In the genomic region with DNA sequence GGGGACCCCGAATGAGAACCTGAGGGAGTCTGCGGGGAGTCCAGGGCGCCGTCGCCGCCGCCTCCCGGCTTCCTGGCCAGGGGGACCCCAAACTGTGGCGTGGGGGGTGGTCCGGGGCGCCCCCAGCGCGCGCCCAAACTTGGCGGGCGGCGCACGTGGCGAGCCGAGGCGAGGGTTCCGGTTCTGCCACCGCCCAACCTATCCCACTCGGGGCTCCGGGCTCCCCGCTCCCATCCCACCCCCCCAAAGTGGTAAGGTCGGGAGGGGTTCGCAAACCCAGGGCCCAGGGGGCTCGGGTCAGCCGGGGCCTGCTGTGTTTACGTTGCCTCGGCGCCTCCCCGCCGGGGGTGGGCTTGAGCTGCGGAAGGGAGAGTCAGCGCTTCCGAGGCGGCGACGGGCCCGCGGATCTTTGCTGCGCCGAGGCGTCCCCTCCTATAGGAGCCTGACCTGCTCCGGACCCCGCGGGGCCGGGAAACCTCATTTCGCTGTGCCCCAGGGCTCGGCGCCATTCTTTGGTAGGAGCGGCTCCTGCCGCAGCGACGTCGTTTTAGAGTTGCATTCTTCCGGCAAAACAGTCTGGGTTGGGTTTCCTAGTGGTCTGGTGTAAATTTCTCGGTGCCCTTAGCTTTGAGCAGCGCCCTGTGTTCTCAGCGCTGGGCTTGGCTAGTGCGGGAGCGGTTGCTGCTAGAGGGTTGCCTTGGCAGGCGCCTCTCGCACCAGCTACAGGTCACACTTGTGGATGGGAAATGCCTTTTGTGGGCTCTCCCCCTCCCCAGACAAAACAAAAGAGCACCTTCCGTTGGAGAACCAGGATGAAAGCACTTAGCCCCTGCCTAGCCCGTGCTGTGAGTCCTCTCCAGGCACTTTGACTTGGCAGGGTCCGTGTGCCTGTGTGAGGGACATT, we compare ENCODE assay signal across 8 cellular contexts.
DNase-seq lines count a peak whose midpoint lies in the region; ATAC-seq and TF ChIP-seq lines count a peak whose summit lies in the region.

No MANE protein-coding gene starts in this region.

- H3K27me3 ChIP-seq in OCI-LY1 (ENCODE audit: insufficient read depth, low read length) = no peaks in the 10 kb centered on the region
- no peaks in the 10 kb centered on the region for H3K27me3 ChIP-seq in parathyroid adenoma (ENCODE audit: control insufficient read depth, insufficient read depth, low read length)

- H3K4me1 ChIP-seq in OCI-LY1 (ENCODE audit: insufficient read depth, low read length, severe bottlenecking) = peaks cover 40% of the 10 kb centered on the region
- peaks cover 31% of the 10 kb centered on the region for H3K4me1 ChIP-seq in parathyroid adenoma

- H3K79me2 ChIP-seq in OCI-LY1 (ENCODE audit: insufficient read depth, low read length) (peaks cover 58% of the 10 kb centered on the region), parathyroid adenoma (peaks cover 51% of the 10 kb centered on the region)

- H4K20me1 ChIP-seq in OCI-LY1 (ENCODE audit: insufficient read depth, low read length) = no peaks in the 10 kb centered on the region

- H3F3A ChIP-seq in OCI-LY1 (ENCODE audit: insufficient read depth, low read length) = no peaks in the 10 kb centered on the region

- DNase-seq in GM19238 (ENCODE audit: insufficient read length, low spot score) = peak; percentile 51
- peak; percentile 54 for DNase-seq in activated gamma-delta T cell (lab: John Stamatoyannopoulos, UW)
- DNase-seq in foreskin melanocyte = peak; percentile 42
- no peak for DNase-seq in HPDE6-E6E7 (ENCODE audit: extremely low spot score)

- ATAC-seq in HG03039 (IDR thresholded peaks at IDR 0.05; ENCODE audit: unreplicated experiment) = no peak
- no peak for ATAC-seq in GM19397 (IDR thresholded peaks at IDR 0.05; ENCODE audit: unreplicated experiment)

- H3K4me3 ChIP-seq in OCI-LY1 (ENCODE audit: low read depth, low read length, poor library complexity, severe bottlenecking) (peak overlapping the region; percentile 100), parathyroid adenoma (ENCODE audit: low read depth, low read length) (peak overlapping the region; percentile 89)

- H2AFZ ChIP-seq in OCI-LY1 (ENCODE audit: low read length) (no peak overlapping the region), parathyroid adenoma (peak overlapping the region; percentile 36)

- TF ChIP-seq CTCF in OCI-LY1 (IDR thresholded peaks at IDR 0.05; ENCODE audit: low read length) (no peak), parathyroid adenoma (IDR thresholded peaks at IDR 0.05) (no peak)

- H3K9ac ChIP-seq in OCI-LY1 (ENCODE audit: low read length) = peak overlapping the region; percentile 100
- peak overlapping the region; percentile 92 for H3K9ac ChIP-seq in parathyroid adenoma

- peaks cover 51% of the 10 kb centered on the region for H3K36me3 ChIP-seq in OCI-LY1 (ENCODE audit: insufficient read depth, low read length)
- H3K36me3 ChIP-seq in parathyroid adenoma (ENCODE audit: control insufficient read depth, insufficient read depth, low read length) = no peaks in the 10 kb centered on the region

- peak overlapping the region; percentile 91 for H3K4me2 ChIP-seq in OCI-LY1 (ENCODE audit: low read length)
- H3K4me2 ChIP-seq in parathyroid adenoma (ENCODE audit: low read length) = peak overlapping the region; percentile 95

- H3K27ac ChIP-seq in OCI-LY1 (ENCODE audit: low read depth, low read length, poor library complexity, severe bottlenecking) (peak overlapping the region; percentile 72), parathyroid adenoma (peak overlapping the region; percentile 80)

- H3K9me3 ChIP-seq in OCI-LY1 (ENCODE audit: low read length) (no peaks in the 10 kb centered on the region), parathyroid adenoma (ENCODE audit: control insufficient read depth, low read length) (no peaks in the 10 kb centered on the region)

- H3K9me2 ChIP-seq in OCI-LY1 (ENCODE audit: low read depth, low read length) = no peaks in the 10 kb centered on the region
